ENCODE assay signal across 12 cellular contexts in genomic region chr7:143285454-143285756, GRCh38. TPM values are rescaled to one million over a fixed set of nuclear protein-coding genes. Genes with fewer than 3 reads are reported as not detected.
DNase-seq lines count a peak whose midpoint lies in the region; ATAC-seq and TF ChIP-seq lines count a peak whose summit lies in the region.
"Had no signal": no experiment of that assay in that cellular context is flagged by ENCODE, and none has a peak within 500 bp of the region (broad histone marks: within the 10 kb centered on the region; RNA-seq: fewer than 3 reads in every experiment).

No MANE protein-coding gene starts in this region.

- TF ChIP-seq POLR2A in suprapubic skin (IDR thresholded peaks at IDR 0.05) = no peak

- DNase-seq in caudate nucleus (lab: John Stamatoyannopoulos, UW) = no peak
- peak; percentile 73 for DNase-seq in left kidney (ENCODE audit: low read depth, low spot score)
- DNase-seq in suprapubic skin (ENCODE audit: low spot score in 2 of 2) = no peak
- no peak for DNase-seq in foreskin melanocyte
- no peak for DNase-seq in CD1c-positive myeloid dendritic cell (ENCODE audit: extremely low spot score)
- DNase-seq in coronary artery (ENCODE audit: low spot score) = no peak
- DNase-seq: activated CD4-positive, alpha-beta T cell treated with anti-CD3 and anti-CD28 coated beads, Interleukin-2, amount 50 U/mL, for 48 hours; GM23248 had no signal

- 69% methylated on average over 3 of the region's 3 CpGs for WGBS in HUES64
- 46% methylated on average over 3 of the region's 3 CpGs for WGBS in suprapubic skin

- H3K36me3 ChIP-seq in HUES64 (ENCODE audit: insufficient read depth, low read length) (peaks cover 2% of the 10 kb centered on the region; the same call in 1 of the 2 replicates), suprapubic skin (no peaks in the 10 kb centered on the region)

- no peak for TF ChIP-seq CTCF in suprapubic skin (IDR thresholded peaks at IDR 0.05)
- TF ChIP-seq CTCF in coronary artery (IDR thresholded peaks at IDR 0.05) = no peak

- no peak for TF ChIP-seq EP300 in suprapubic skin (IDR thresholded peaks at IDR 0.05)

- H3K27me3 ChIP-seq in HUES64 (ENCODE audit: insufficient read depth, low read length) (peaks cover 22% of the 10 kb centered on the region), suprapubic skin (no peaks in the 10 kb centered on the region)

- no peak for ATAC-seq in GM18873 (IDR thresholded peaks at IDR 0.05; ENCODE audit: low FRiP score, unreplicated experiment)
- ATAC-seq: stimulated activated memory B cell treated with anti-CD40 and anti-IgM and Interleukin-4, amounts not matched to agents 10 μg/mL and 1 μg/mL and 100 μg/mL, for 72 hours had no signal

- no peak overlapping the region for H3K9ac ChIP-seq in HUES64 (ENCODE audit: low read depth, low read length)
- H3K9ac ChIP-seq: GM23248 had no signal

- H3K4me1 ChIP-seq in HUES64 (ENCODE audit: insufficient read depth, low read length) (peaks cover 30% of the 10 kb centered on the region), suprapubic skin (peaks cover 32% of the 10 kb centered on the region)

- H3K27ac ChIP-seq in HUES64 (ENCODE audit: low read depth, low read length) (no peak overlapping the region), caudate nucleus (ENCODE audit: low read depth, low read length) (peak overlapping the region; percentile 95), suprapubic skin (no peak overlapping the region), coronary artery (no peak overlapping the region)
- H3K27ac ChIP-seq: GM23248 had no signal

- peak overlapping the region; percentile 43; the same call in 1 of the 2 replicates for H3K4me3 ChIP-seq in HUES64 (ENCODE audit: low read length)
- H3K4me3 ChIP-seq in suprapubic skin = peak overlapping the region; percentile 13
- H3K4me3 ChIP-seq in coronary artery = no peak overlapping the region
- H3K4me3 ChIP-seq: GM23248 had no signal

- H3K9me3 ChIP-seq in HUES64 (ENCODE audit: insufficient read depth, low read depth, low read length) (peaks cover 6% of the 10 kb centered on the region; the same call in 1 of the 2 replicates), suprapubic skin (no peaks in the 10 kb centered on the region)

RNA-seq across cellular contexts. Expression of gene TMEM139, which starts 0.6 kb away (rescaled TPM):
- 0.55 TPM for polyA plus RNA-seq in HUES64 (2013, experiment 1 of 2)
- 1.7 TPM for polyA plus RNA-seq in HUES64 (2013, experiment 2 of 2)
- 10 to 100 TPM in 2 of 4 donors, 1 to 10 TPM in 2; 3.3 to 11.0 (median 8.1) TPM for total RNA-seq in suprapubic skin
- total RNA-seq: fibroblast of lung, GM23248 had no signal
- polyA plus RNA-seq: fibroblast of lung, GM23248 had no signal

RNA-seq across cellular contexts. Expression of gene CASP2, which starts 2.7 kb away (rescaled TPM):
- polyA plus RNA-seq in HUES64 (2013, experiment 1 of 2) = 18.9 TPM
- polyA plus RNA-seq in HUES64 (2013, experiment 2 of 2) = 18.4 TPM
- 10 to 100 TPM; 13.7 to 36.5 (median 25.3) TPM for total RNA-seq in suprapubic skin

RNA-seq across cellular contexts. Expression of gene GSTK1, which starts 22.2 kb away (rescaled TPM):
- 31.7 TPM for polyA plus RNA-seq in HUES64 (2013, experiment 1 of 2)
- 34.0 TPM for polyA plus RNA-seq in HUES64 (2013, experiment 2 of 2)
- total RNA-seq in suprapubic skin = 100 to 1,000 TPM; 136 to 177 (median 166) TPM

RNA-seq across cellular contexts. Expression of gene CLCN1, which starts 30.5 kb away (rescaled TPM):
- polyA plus RNA-seq in HUES64 (2013, experiment 1 of 2) = 0.20 TPM
- polyA plus RNA-seq in HUES64 (2013, experiment 2 of 2) = 0.13 TPM
- under 1 TPM in 1 of 4 donors, not detected in 3; 0.64 TPM for total RNA-seq in suprapubic skin
- total RNA-seq: GM23248 had no signal
- polyA plus RNA-seq: fibroblast of lung, GM23248 had no signal
